In the genomic region with DNA sequence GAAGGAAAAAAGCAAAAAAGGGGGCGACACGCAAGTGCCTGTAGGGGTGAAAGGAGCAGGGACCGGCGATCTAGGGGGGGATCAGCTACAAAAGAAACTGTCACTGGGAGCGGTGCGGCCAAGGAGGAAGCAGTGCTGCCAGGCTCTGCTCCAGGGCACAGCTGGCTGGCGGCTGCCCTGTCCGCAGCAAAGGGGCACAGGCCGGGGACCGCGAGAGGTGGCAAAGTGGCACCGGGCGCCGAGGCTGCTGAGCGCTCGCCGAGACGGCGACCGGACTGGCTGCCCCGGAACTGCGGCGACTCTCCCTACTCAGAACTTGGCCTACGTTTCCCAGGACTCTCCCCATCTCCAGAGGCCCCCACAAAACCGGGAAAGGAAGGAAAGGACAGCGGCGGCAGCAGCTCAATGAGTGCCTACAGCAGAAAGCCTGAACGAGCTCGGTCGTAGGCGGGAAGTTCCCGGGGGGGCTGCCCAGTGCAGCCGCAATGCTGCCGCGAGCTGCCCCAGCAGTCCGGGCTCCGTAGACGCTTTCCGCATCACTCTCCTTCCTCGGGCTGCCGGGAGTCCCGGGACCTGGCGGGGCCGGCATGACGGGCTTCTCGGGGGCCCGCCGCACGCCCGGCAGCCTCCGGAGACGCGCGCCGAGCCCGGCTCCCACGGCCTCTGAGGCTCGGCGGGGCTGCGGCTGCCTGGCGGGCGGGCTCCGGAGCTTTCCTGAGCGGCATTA, we compare ENCODE assay signal across 8 cellular contexts. TPM values are rescaled to one million over a fixed set of nuclear protein-coding genes. Genes with fewer than 3 reads are reported as not detected.
DNase-seq lines count a peak whose midpoint lies in the region; FAIRE-seq and TF ChIP-seq lines count a peak whose summit lies in the region.

No MANE protein-coding gene starts in this region.

- FAIRE-seq in GM12891 (lab: Jason Lieb, UNC) = peak; percentile 26

- H3K4me1 ChIP-seq in mucosa of rectum (ENCODE audit: control insufficient read depth in 2 of 2, insufficient read depth in 2 of 2, low read length in 2 of 2) = peaks cover 6 to 7% of the 10 kb centered on the region in 2 donors

- H3K9me3 ChIP-seq in mucosa of rectum (ENCODE audit: control insufficient read depth in 2 of 2, low read length in 2 of 2) = no peaks in the 10 kb centered on the region

- peaks cover 86% of the 10 kb centered on the region for H3K27me3 ChIP-seq in H7 (ENCODE audit: control insufficient read depth, insufficient read depth, low read length)
- H3K27me3 ChIP-seq in mucosa of rectum (ENCODE audit: control insufficient read depth in 2 of 2, insufficient read depth in 2 of 2, low read length in 2 of 2) = no peaks in the 10 kb centered on the region

- no peak for TF ChIP-seq CTCF in epithelial cell of esophagus (IDR thresholded peaks at IDR 0.05; ENCODE audit: insufficient read depth, low read depth, low read length, missing control alignments)

- H3K36me3 ChIP-seq in H7 (replicated peaks; ENCODE audit: control insufficient read depth, insufficient read depth, low read length) (no peaks in the 10 kb centered on the region), mucosa of rectum (ENCODE audit: control insufficient read depth in 2 of 2, insufficient read depth in 2 of 2, low read length in 2 of 2) (no peaks in the 10 kb centered on the region)

- H3K4me3 ChIP-seq in H7 (ENCODE audit: insufficient read depth, low read depth, low read length) (peak overlapping the region; percentile 51), epithelial cell of esophagus (ENCODE audit: low read length) (peak overlapping the region; percentile 80), mucosa of rectum (ENCODE audit: low read length in 2 of 2) (peak overlapping the region; percentile 98)

- TF ChIP-seq POLR2A in GM12891 (IDR thresholded peaks at IDR 0.05; ENCODE audit: low read depth, low read length) = no peak

- DNase-seq in GM12891 (ENCODE audit: insufficient read length, low spot score) (peak; percentile 24), H7 (peak; percentile 77), NAMALWA (ENCODE audit: low spot score) (peak; percentile 41), epithelial cell of esophagus (ENCODE audit: low read depth) (peak; percentile 39), SK-N-DZ (ENCODE audit: low spot score) (no peak)
- DNase-seq in activated CD8-positive, alpha-beta memory T cell treated with anti-CD3 and anti-CD28 coated beads for 24 hours = peak; percentile 82

- H3K27ac ChIP-seq in mucosa of rectum (ENCODE audit: low read depth in 2 of 2, low read length in 2 of 2) = peak overlapping the region; percentile 99
- H3K27ac ChIP-seq in temporal lobe (ENCODE audit: low read depth, low read length) = peak overlapping the region; percentile 89

- H3K9ac ChIP-seq in mucosa of rectum (ENCODE audit: low read depth in 1 of 2, low read length in 2 of 2) = peak overlapping the region; percentile 92 to 97

TF ChIP-seq in GM12891, 5 proteins besides CTCF, POLR2A, EP300 and RAD21:
- TF ChIP-seq PAX5 (IDR thresholded peaks at IDR 0.05; ENCODE audit: insufficient read depth, low read length, severe bottlenecking) (no peak), POU2F2 (IDR thresholded peaks at IDR 0.05; ENCODE audit: low read depth, low read length) (no peak), POLR2AphosphoS5 (IDR thresholded peaks at IDR 0.05; ENCODE audit: low read depth, low read length) (no peak), TAF1 (IDR thresholded peaks at IDR 0.05; ENCODE audit: low read depth, low read length) (no peak), SPI1 (IDR thresholded peaks at IDR 0.05; ENCODE audit: low read depth, low read length) (no peak)

RNA-seq across cellular contexts. Expression of gene CDKN2C, which starts 1.0 kb away (rescaled TPM):
- polyA plus RNA-seq in GM12891 (2012; ENCODE audit: low read depth, missing spikeins) = 27.9 TPM
- 0.31 TPM in 1 of 2 replicates, not detected in the other for total RNA-seq in H7 (2014; rRNA removed; shearing (Covaris generic))
- 3.9 TPM for total RNA-seq in temporal lobe
- 64.1 and 65.1 TPM in 2 replicates for polyA plus RNA-seq in SK-N-DZ (2014; cell fraction: cytosol; rRNA removed)
- 36.5 and 43.2 TPM in 2 replicates for polyA plus RNA-seq in SK-N-DZ (2014; cell fraction: nucleus; rRNA removed)

RNA-seq across cellular contexts. Expression of gene FAF1, which starts 9.0 kb away (rescaled TPM):
- 62.2 TPM for polyA plus RNA-seq in GM12891 (2012; ENCODE audit: low read depth, missing spikeins)
- total RNA-seq in H7 (2014; rRNA removed; shearing (Covaris generic)) = 95.4 and 99.9 TPM in 2 replicates
- 30.5 TPM for total RNA-seq in temporal lobe
- 59.5 and 84.5 TPM in 2 replicates for polyA plus RNA-seq in SK-N-DZ (2014; cell fraction: cytosol; rRNA removed)
- 38.0 and 39.2 TPM in 2 replicates for polyA plus RNA-seq in SK-N-DZ (2014; cell fraction: nucleus; rRNA removed)
